In the genomic region with DNA sequence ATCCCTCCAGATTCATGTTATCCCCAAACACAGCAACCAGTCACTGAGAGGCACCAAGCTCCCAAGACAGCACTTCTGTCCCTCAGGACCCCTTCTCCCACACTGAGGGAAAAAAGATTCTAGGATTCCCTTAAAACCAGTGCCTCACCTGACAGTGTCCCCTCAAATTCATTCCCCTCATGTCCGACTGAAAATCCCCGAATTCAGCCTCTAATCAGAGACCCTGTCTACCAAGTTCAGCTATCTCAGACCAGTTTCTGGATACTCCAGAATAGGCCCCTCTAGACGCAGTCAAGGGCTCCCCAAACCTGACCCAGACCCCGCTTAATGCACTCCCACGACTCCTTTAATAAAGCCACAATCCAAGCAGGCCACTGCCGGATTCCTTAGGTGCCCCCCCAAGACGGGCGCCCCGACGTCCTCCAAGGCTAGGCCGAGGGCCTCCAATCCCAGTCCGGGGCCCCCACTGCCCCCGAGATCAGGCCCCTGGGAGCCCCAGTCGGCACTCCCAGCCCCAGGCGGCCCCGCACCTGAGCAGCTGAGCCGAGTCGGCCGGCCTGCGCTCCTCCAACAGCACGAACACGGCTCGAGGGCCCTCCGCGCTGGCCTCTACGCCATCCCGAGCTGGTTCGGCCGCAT, we compare ENCODE assay signal across 6 cellular contexts. TPM values are rescaled to one million over a fixed set of nuclear protein-coding genes. Genes with fewer than 3 reads are reported as not detected.
DNase-seq lines count a peak whose midpoint lies in the region; ATAC-seq and TF ChIP-seq lines count a peak whose summit lies in the region.

No MANE protein-coding gene starts in this region.

- intact Hi-C loops in dorsolateral prefrontal cortex (cut with DNase I) = loop anchor here (2.0 to 10.0 kb wide), 4 partner anchors 35 to 238 kb away; a partner anchor contains a TSS

- H3K9ac ChIP-seq in rectal smooth muscle tissue (ENCODE audit: low read length) = peak overlapping the region; percentile 28

- DNase-seq in dorsolateral prefrontal cortex = no peak
- DNase-seq in GM13977 (ENCODE audit: low spot score) = no peak
- DNase-seq in DMS 273 (lab: John Stamatoyannopoulos, UW; ENCODE audit: unreplicated experiment) = no peak

- TF ChIP-seq CTCF in 22Rv1 (IDR thresholded peaks at IDR 0.05) (no peak), dorsolateral prefrontal cortex (IDR thresholded peaks at IDR 0.05 in 54 of 56, conservative IDR thresholded peaks at IDR 0.05 in 2 of 56; ENCODE audit: low read depth in 1 of 56, partially characterized antibody in 56 of 56) (no peak), GM13977 (IDR thresholded peaks at IDR 0.05; ENCODE audit: extremely low read depth, insufficient read depth, missing control alignments) (no peak)

- peak overlapping the region; percentile 45 to 88 (median 75) for H3K4me3 ChIP-seq in dorsolateral prefrontal cortex
- peak overlapping the region; percentile 58 for H3K4me3 ChIP-seq in rectal smooth muscle tissue (ENCODE audit: low read length)

- peaks cover 5% of the 10 kb centered on the region for H3K36me3 ChIP-seq in rectal smooth muscle tissue (ENCODE audit: control insufficient read depth, insufficient read depth, low read length)

- peak overlapping the region; percentile 58 for H3K27ac ChIP-seq in 22Rv1
- peak overlapping the region in 58 of 59 donors; percentile 61 to 98 (median 93) for H3K27ac ChIP-seq in dorsolateral prefrontal cortex
- H3K27ac ChIP-seq in rectal smooth muscle tissue (ENCODE audit: low read depth, low read length) = peak overlapping the region; percentile 96

- in situ Hi-C loops in GM13977 (cut with MboI; ENCODE audit: low pct_unique_long_range_greater_than_20kb, low sequenced_read_pairs, unreplicated experiment) = no loop called here

- H3K27me3 ChIP-seq in dorsolateral prefrontal cortex (peaks cover 0 to 23% (median 0%) of the 10 kb centered on the region in 45 donors), rectal smooth muscle tissue (ENCODE audit: control insufficient read depth, insufficient read depth, low read length) (no peaks in the 10 kb centered on the region)

- ATAC-seq in HG03139 (IDR thresholded peaks at IDR 0.05; ENCODE audit: unreplicated experiment) = peak; percentile 3

- H3K4me1 ChIP-seq in rectal smooth muscle tissue (ENCODE audit: control insufficient read depth, insufficient read depth, low read length) = peaks cover 2% of the 10 kb centered on the region

RNA-seq across cellular contexts. Expression of a gene that starts 0.5 kb away (rescaled TPM):
- total RNA-seq in dorsolateral prefrontal cortex = 10 to 100 TPM; 45.0 to 84.2 (median 59.0) TPM

RNA-seq across cellular contexts. Expression of a gene that starts 16.1 kb away (rescaled TPM):
- total RNA-seq in dorsolateral prefrontal cortex = 10 to 100 TPM in 36 of 120 experiments, 1 to 10 TPM in 84; 3.7 to 15.5 (median 8.7) TPM

RNA-seq across cellular contexts. Expression of a gene that starts 31.1 kb away (rescaled TPM):
- total RNA-seq in dorsolateral prefrontal cortex = 10 to 100 TPM; 34.5 to 81.5 (median 48.2) TPM

RNA-seq across cellular contexts. Expression of a gene that starts 37.0 kb away (rescaled TPM):
- 100 to 1,000 TPM in 6 of 120 experiments, 10 to 100 TPM in 114; 52.9 to 142 (median 77.9) TPM for total RNA-seq in dorsolateral prefrontal cortex

RNA-seq across cellular contexts. Expression of a gene that starts 40.6 kb away (rescaled TPM):
- 100 to 1,000 TPM in 117 of 120 experiments, 10 to 100 TPM in 3; 95.2 to 201 (median 126) TPM for total RNA-seq in dorsolateral prefrontal cortex
